10 cellular contexts compared by ENCODE assay signal in genomic region chr14:99522457-99522891, GRCh38. TPM values are rescaled to one million over a fixed set of nuclear protein-coding genes. Genes with fewer than 3 reads are reported as not detected.
A peak's percentile ranks its signal among the peaks of the same experiment; 100 is the strongest.
DNase-seq lines count a peak whose midpoint lies in the region; ATAC-seq, FAIRE-seq and TF ChIP-seq lines count a peak whose summit lies in the region.
"Had no signal": no experiment of that assay in that cellular context is flagged by ENCODE, and none has a peak within 500 bp of the region (broad histone marks: within the 10 kb centered on the region; RNA-seq: fewer than 3 reads in every experiment).

No MANE protein-coding gene starts in this region.

- intact Hi-C loops in kidney (cut with DNase I) = no loop called here

- TF ChIP-seq CTCF in A549 (IDR thresholded peaks at IDR 0.05) = no peak
- TF ChIP-seq CTCF in astrocyte of the spinal cord (IDR thresholded peaks at IDR 0.05; ENCODE audit: low read depth, low read length) = no peak
- TF ChIP-seq CTCF in kidney (IDR thresholded peaks at IDR 0.05; ENCODE audit: borderline replicate concordance, extremely low read depth, insufficient read depth) = no peak

- no peak; a peak in 1 of 5 replicates for TF ChIP-seq RAD21 in A549 (conservative IDR thresholded peaks at IDR 0.05 in 1 of 2, IDR thresholded peaks at IDR 0.05 in 1 of 2)

- H3K36me3 ChIP-seq in HUES6 (ENCODE audit: control insufficient read depth, insufficient read depth, low read length) (no peaks in the 10 kb centered on the region), kidney (ENCODE audit: control insufficient read depth in 1 of 2, insufficient read depth in 2 of 2, low read length in 2 of 2) (no peaks in the 10 kb centered on the region)
- H3K36me3 ChIP-seq: thoracic aorta had no signal

- DNase-seq in A549 (ENCODE audit: low read depth in 1 of 2, low spot score in 1 of 2) = peak; percentile 53 to 55
- DNase-seq in astrocyte of the spinal cord (ENCODE audit: low read depth, low spot score) = peak; percentile 47
- peak; percentile 74 for DNase-seq in kidney
- no peak for DNase-seq in SIG-M5 (lab: John Stamatoyannopoulos, UW)
- no peak for DNase-seq in NCI-H1417 treated with DMSO at 0.1 percent for 48 hours (lab: John Stamatoyannopoulos, UW)
- DNase-seq: CD4-positive, CD25-positive, alpha-beta regulatory T cell had no signal

- no peak for TF ChIP-seq POLR2A in A549 (IDR thresholded peaks at IDR 0.05; ENCODE audit: low read length)

- no peak for TF ChIP-seq EP300 in A549 (IDR thresholded peaks at IDR 0.05)

- H3K4me1 ChIP-seq in A549 (peaks cover 53% of the 10 kb centered on the region), HUES6 (ENCODE audit: control insufficient read depth, insufficient read depth, low read length) (peaks cover 58% of the 10 kb centered on the region), kidney (ENCODE audit: control insufficient read depth in 1 of 2, insufficient read depth in 1 of 2, low read depth in 1 of 2, low read length in 2 of 2) (peaks cover 0 to 10% of the 10 kb centered on the region in 2 donors)

- in situ Hi-C loops in astrocyte of the spinal cord (cut with HindIII; ENCODE audit: low sequenced_read_pairs) = no loop called here

- peak overlapping the region; percentile 77 to 90 for H3K27ac ChIP-seq in A549
- H3K27ac ChIP-seq in HUES6 (ENCODE audit: low read depth, low read length) = peak overlapping the region; percentile 93; the same call in 1 of the 2 replicates
- no peak overlapping the region for H3K27ac ChIP-seq in kidney (ENCODE audit: low read depth in 2 of 2, low read length in 2 of 2)
- H3K27ac ChIP-seq: thoracic aorta had no signal

- FAIRE-seq in A549 (lab: Jason Lieb, UNC) = no peak
- no peak for FAIRE-seq in kidney (lab: Jason Lieb, UNC)

- ATAC-seq in A549 (peak; percentile 46 to 68), HG03354 (IDR thresholded peaks at IDR 0.05; ENCODE audit: poor library complexity, severe bottlenecking, unreplicated experiment) (no peak), GM18868 (IDR thresholded peaks at IDR 0.05; ENCODE audit: unreplicated experiment) (no peak)

- no peaks in the 10 kb centered on the region for H3K9me3 ChIP-seq in A549
- no peaks in the 10 kb centered on the region for H3K9me3 ChIP-seq in HUES6 (ENCODE audit: control insufficient read depth, insufficient read depth, low read depth, low read length)
- H3K9me3 ChIP-seq in kidney (ENCODE audit: control insufficient read depth in 1 of 2, low read length in 2 of 2) = no peaks in the 10 kb centered on the region
- H3K9me3 ChIP-seq: thoracic aorta had no signal

- WGBS in A549 (ENCODE audit: missing lambda C conversion rate) = 6% methylated on average over 8 of the region's 12 CpGs

- H3K9ac ChIP-seq in HUES6 (ENCODE audit: low read length) = peak overlapping the region; percentile 62
- no peak overlapping the region for H3K9ac ChIP-seq in kidney (ENCODE audit: low read length in 2 of 2)

- H3K4me3 ChIP-seq in A549 (0 out of 3 replicates have a peak overlapping the region, but pooled peaks have one; percentile 14), HUES6 (ENCODE audit: low read depth, low read length) (peak overlapping the region; percentile 22; the same call in 1 of the 2 replicates), astrocyte of the spinal cord (ENCODE audit: low read depth, low read length) (no peak overlapping the region), kidney (ENCODE audit: low read length in 2 of 2) (no peak overlapping the region)
- H3K4me3 ChIP-seq: thoracic aorta had no signal

- peak overlapping the region; percentile 84 for H3K4me2 ChIP-seq in A549

- no peaks in the 10 kb centered on the region for H3K27me3 ChIP-seq in HUES6 (ENCODE audit: control insufficient read depth, insufficient read depth, low read length)

- POLR2A ChIA-PET in A549 (lab: Yijun Ruan, JAX) = no interaction called here

- CTCF ChIA-PET in A549 (lab: Yijun Ruan, JAX) = interaction anchor here (0.8 to 8.7 kb wide), 10 partner anchors 10 to 144 kb away, joined by 3 to 105 read pairs (median 8); no protein-coding TSS in a partner anchor

TF ChIP-seq in A549, 52 proteins besides CTCF, POLR2A, EP300 and RAD21:
- TF ChIP-seq FOSL2 (IDR thresholded peaks at IDR 0.05) (no peak), FOSL2 (CRISPR knock-in tag; IDR thresholded peaks at IDR 0.05) (peak; percentile 69), MYC (IDR thresholded peaks at IDR 0.05; ENCODE audit: borderline replicate concordance, low read length) (no peak), TFCP2L1 (CRISPR knock-in tag; IDR thresholded peaks at IDR 0.05) (no peak), HOXA7 (CRISPR knock-in tag; IDR thresholded peaks at IDR 0.05) (no peak)
- TF ChIP-seq, protein P1, sequence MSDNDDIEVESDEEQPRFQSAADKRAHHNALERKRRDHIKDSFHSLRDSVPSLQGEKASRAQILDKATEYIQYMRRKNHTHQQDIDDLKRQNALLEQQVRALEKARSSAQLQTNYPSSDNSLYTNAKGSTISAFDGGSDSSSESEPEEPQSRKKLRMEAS (IDR thresholded peaks at IDR 0.05) = no peak

RNA-seq across cellular contexts. Expression of gene CCNK, which starts 41.3 kb away (rescaled TPM):
- polyA plus RNA-seq in A549 (2011; rRNA removed) (22.7 and 38.9 TPM in 2 replicates), A549 (2017; fragmentation: RNase III; extraction: RNeasy Plus Mini Kit Qiagen cat#74134 plus additional on column Dnase treatment) (46.6 to 50.8 TPM (median 50.6 TPM) in 3 replicates), kidney (ENCODE audit: insufficient read depth, low read depth, low replicate concordance) (12.8 TPM)
- 14.7 and 16.4 TPM in 2 replicates for polyA plus RNA-seq in A549 (2012; cell fraction: cytosol; rRNA removed)
- polyA plus RNA-seq in A549 (2012; cell fraction: nucleus; rRNA removed) = 12.0 and 19.6 TPM in 2 replicates
- polyA minus RNA-seq in A549 (2011; rRNA and poly(A)+ RNA removed) = 32.7 and 36.2 TPM in 2 replicates
- total RNA-seq in kidney = 40.6 TPM

RNA-seq across cellular contexts. Expression of gene SETD3, which starts 41.8 kb away (rescaled TPM):
- polyA plus RNA-seq in A549 (2011; rRNA removed) (53.9 and 59.7 TPM in 2 replicates), A549 (2017; fragmentation: RNase III; extraction: RNeasy Plus Mini Kit Qiagen cat#74134 plus additional on column Dnase treatment) (41.2 to 44.7 TPM (median 43.1 TPM) in 3 replicates), kidney (ENCODE audit: insufficient read depth, low read depth, low replicate concordance) (74.0 TPM)
- polyA plus RNA-seq in A549 (2012; cell fraction: cytosol; rRNA removed) = 19.3 and 25.5 TPM in 2 replicates
- polyA plus RNA-seq in A549 (2012; cell fraction: nucleus; rRNA removed) = 8.5 and 11.1 TPM in 2 replicates
- 47.2 and 53.5 TPM in 2 replicates for polyA minus RNA-seq in A549 (2011; rRNA and poly(A)+ RNA removed)
- 85.6 TPM for total RNA-seq in kidney

Comparison
In these comparisons a context has a peak if more than half of its experiments do, and no peak if none do; other contexts are left out.
1. ATAC-seq: peak in A549 (2 of 2); none in HG03354 (single experiment) and GM18868 (single experiment).
2. DNase-seq: peak in A549 (2 of 2), astrocyte of the spinal cord (single experiment) and kidney (single experiment); none in SIG-M5 (single experiment) and NCI-H1417 treated with DMSO at 0.1 percent for 48 hours (single experiment).
3. H3K27ac ChIP-seq: peak in A549 (2 of 2) and HUES6 (single experiment); none in kidney (0 of 2).
4. H3K4me3 ChIP-seq: peak in A549 (single experiment) and HUES6 (single experiment); none in astrocyte of the spinal cord (single experiment) and kidney (0 of 2).